In genomic region chr5:132397224-132397623, GRCh38 we compare ENCODE assay signal across 18 cellular contexts.
"Had no signal": no experiment of that assay in that cellular context is flagged by ENCODE, and none has a peak within 500 bp of the region (broad histone marks: within the 10 kb centered on the region; RNA-seq: fewer than 3 reads in every experiment).

No MANE protein-coding gene starts in this region.

- H3K4me1 Mint-ChIP-seq: WTC11 had no signal

- H3K9me3 Mint-ChIP-seq: activated naive CD8-positive, alpha-beta T cell treated with anti-CD3 and anti-CD28 coated beads, Interleukin-2, amount 50 U/mL, for 24 hours; dendritic cell treated with granulocyte-macrophage colony-stimulating factor and Interleukin-4, amounts not matched to agents 40 ng/mL and 50 ng/mL, for 4 days; effector memory CD8-positive, alpha-beta T cell; stimulated activated naive B cell treated with anti-CD40 and anti-IgM and Interleukin-4, amounts not matched to agents 10 μg/mL and 1 μg/mL and 100 μg/mL, for 72 hours; WTC11 had no signal

- H3K4me3 ChIP-seq: lower lobe of right lung, pancreas, tibial artery, vagina had no signal

- H3K27me3 ChIP-seq: foreskin keratinocyte, pancreas, tibial artery, vagina had no signal

- H3K27ac Mint-ChIP-seq: activated naive CD8-positive, alpha-beta T cell treated with anti-CD3 and anti-CD28 coated beads, Interleukin-2, amount 50 U/mL, for 24 hours; dendritic cell treated with granulocyte-macrophage colony-stimulating factor and Interleukin-4, amounts not matched to agents 40 ng/mL and 50 ng/mL, for 4 days; stimulated activated naive B cell treated with anti-CD40 and anti-IgM and Interleukin-4, amounts not matched to agents 10 μg/mL and 1 μg/mL and 100 μg/mL, for 72 hours; WTC11 had no signal

- H3K36me3 Mint-ChIP-seq: WTC11 had no signal

- H3K9me3 ChIP-seq: lower lobe of right lung, pancreas, tibial artery, vagina had no signal

- H3K27me3 Mint-ChIP-seq: activated naive CD8-positive, alpha-beta T cell treated with anti-CD3 and anti-CD28 coated beads, Interleukin-2, amount 50 U/mL, for 24 hours; effector memory CD8-positive, alpha-beta T cell; stimulated activated naive B cell treated with anti-CD40 and anti-IgM and Interleukin-4, amounts not matched to agents 10 μg/mL and 1 μg/mL and 100 μg/mL, for 72 hours had no signal

- H3K4me1 ChIP-seq: lower lobe of right lung, pancreas, tibial artery had no signal

- ATAC-seq: effector memory CD8-positive, alpha-beta T cell; foreskin keratinocyte; lower lobe of right lung; pancreas; stimulated activated naive B cell treated with anti-CD40 and anti-IgM and Interleukin-4, amounts not matched to agents 10 μg/mL and 1 μg/mL and 100 μg/mL, for 72 hours; WTC11 had no signal

- H3K27ac ChIP-seq: foreskin keratinocyte, lower lobe of right lung, pancreas, tibial artery, vagina had no signal

- H3K4me3 Mint-ChIP-seq: activated CD8-positive, alpha-beta memory T cell treated with anti-CD3 and anti-CD28 coated beads, Interleukin-2, amount 10 ng/mL, durations not matched to agents 7 days and 5 days; activated naive CD8-positive, alpha-beta T cell treated with anti-CD3 and anti-CD28 coated beads, Interleukin-2, amount 50 U/mL, for 24 hours; dendritic cell treated with granulocyte-macrophage colony-stimulating factor and Interleukin-4, amounts not matched to agents 40 ng/mL and 50 ng/mL, for 4 days; stimulated activated naive B cell treated with anti-CD40 and anti-IgM and Interleukin-4, amounts not matched to agents 10 μg/mL and 1 μg/mL and 100 μg/mL, for 72 hours; WTC11 had no signal

- DNase-seq: activated CD8-positive, alpha-beta memory T cell treated with anti-CD3 and anti-CD28 coated beads, Interleukin-2, amount 10 ng/mL, durations not matched to agents 7 days and 5 days; activated naive CD8-positive, alpha-beta T cell treated with anti-CD3 and anti-CD28 coated beads, Interleukin-2, amount 50 U/mL, for 24 hours; activated T-cell treated with anti-CD3 and anti-CD28 coated beads, Interleukin-2, amount 50 U/mL, for 1 hour; aorta; effector memory CD8-positive, alpha-beta T cell; glutamatergic neuron; hypothalamus; lower lobe of right lung; midbrain; pancreas; stimulated activated CD4-positive, alpha-beta T cell treated with anti-CD3 and anti-CD28 coated beads, Interleukin-2, amount 100 ng/mL, for 48 hours; stimulated activated naive B cell treated with anti-CD40 and anti-IgM and Interleukin-4, amounts not matched to agents 10 μg/mL and 1 μg/mL and 100 μg/mL, for 72 hours; T-helper 2 cell; tibial artery had no signal
